1 cellular context compared by ENCODE assay signal in the genomic region with DNA sequence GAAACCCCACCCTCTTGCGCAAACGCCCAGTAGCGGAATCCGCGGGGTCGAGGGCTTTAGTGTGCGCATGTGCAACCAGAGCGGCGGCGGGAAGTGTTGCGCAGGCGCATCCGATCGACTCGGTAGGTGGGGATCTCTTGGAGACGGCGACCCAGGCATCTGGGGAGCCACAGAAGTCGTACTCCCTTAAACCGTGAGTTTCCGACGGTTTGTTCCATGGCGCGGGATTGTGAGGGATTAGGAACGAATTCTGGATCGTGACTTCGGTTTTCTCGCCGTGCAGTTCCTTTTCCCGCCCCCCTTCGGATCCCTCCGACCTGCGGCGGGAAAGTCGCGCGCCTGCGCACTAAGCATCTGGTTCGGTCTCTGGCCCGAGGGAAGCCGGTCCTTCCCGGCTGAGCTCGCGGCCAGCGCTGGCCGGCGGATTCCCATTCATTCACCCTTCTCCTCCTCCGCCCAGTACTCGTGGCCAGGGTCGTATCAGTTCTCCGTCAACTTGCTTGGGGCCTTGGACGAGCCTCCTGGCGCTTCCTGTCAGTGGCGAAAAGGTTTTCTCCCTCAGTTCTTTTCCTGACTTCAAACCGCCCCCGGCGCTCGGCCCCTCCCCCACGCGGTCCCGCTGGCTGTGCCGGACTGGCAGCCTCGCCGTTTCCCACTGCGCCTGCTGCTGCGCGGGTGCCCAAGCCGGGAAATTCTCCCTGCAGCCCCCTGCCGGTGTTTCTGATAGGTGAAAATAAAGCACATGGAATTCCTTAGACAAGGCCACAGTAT.
TF ChIP-seq lines count a peak whose summit lies in the region.

A gene (plus strand): TSS at position 96 of the 771 bp plus-strand sequence. CDS start 866 bp downstream, outside the sequence.

TF ChIP-seq in SK-N-SH, 30 proteins besides CTCF, POLR2A, EP300 and RAD21 (continued from another document):
- TF ChIP-seq, protein P1, sequence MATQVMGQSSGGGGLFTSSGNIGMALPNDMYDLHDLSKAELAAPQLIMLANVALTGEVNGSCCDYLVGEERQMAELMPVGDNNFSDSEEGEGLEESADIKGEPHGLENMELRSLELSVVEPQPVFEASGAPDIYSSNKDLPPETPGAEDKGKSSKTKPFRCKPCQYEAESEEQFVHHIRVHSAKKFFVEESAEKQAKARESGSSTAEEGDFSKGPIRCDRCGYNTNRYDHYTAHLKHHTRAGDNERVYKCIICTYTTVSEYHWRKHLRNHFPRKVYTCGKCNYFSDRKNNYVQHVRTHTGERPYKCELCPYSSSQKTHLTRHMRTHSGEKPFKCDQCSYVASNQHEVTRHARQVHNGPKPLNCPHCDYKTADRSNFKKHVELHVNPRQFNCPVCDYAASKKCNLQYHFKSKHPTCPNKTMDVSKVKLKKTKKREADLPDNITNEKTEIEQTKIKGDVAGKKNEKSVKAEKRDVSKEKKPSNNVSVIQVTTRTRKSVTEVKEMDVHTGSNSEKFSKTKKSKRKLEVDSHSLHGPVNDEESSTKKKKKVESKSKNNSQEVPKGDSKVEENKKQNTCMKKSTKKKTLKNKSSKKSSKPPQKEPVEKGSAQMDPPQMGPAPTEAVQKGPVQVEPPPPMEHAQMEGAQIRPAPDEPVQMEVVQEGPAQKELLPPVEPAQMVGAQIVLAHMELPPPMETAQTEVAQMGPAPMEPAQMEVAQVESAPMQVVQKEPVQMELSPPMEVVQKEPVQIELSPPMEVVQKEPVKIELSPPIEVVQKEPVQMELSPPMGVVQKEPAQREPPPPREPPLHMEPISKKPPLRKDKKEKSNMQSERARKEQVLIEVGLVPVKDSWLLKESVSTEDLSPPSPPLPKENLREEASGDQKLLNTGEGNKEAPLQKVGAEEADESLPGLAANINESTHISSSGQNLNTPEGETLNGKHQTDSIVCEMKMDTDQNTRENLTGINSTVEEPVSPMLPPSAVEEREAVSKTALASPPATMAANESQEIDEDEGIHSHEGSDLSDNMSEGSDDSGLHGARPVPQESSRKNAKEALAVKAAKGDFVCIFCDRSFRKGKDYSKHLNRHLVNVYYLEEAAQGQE (IDR thresholded peaks at IDR 0.05; ENCODE audit: low read depth, low read length) = 0 out of 2 replicates have a peak, but pooled peaks have one; percentile 41
- TF ChIP-seq MEF2A (IDR thresholded peaks at IDR 0.05; ENCODE audit: borderline replicate concordance, low read depth) = no peak
- TF ChIP-seq TAF1 (IDR thresholded peaks at IDR 0.05; ENCODE audit: borderline replicate concordance, low read depth, low read length) = peak; percentile 15; the same call in 1 of the 2 replicates
- TF ChIP-seq TCF12 (IDR thresholded peaks at IDR 0.05) = peak; percentile 32; the same call in 1 of the 2 replicates
- no peak for TF ChIP-seq GABPA (IDR thresholded peaks at IDR 0.05; ENCODE audit: low read depth)
- 0 out of 2 replicates have a peak, but pooled peaks have one; percentile 47 for TF ChIP-seq YY1 (IDR thresholded peaks at IDR 0.05; ENCODE audit: low read depth)
- TF ChIP-seq, protein P2, sequence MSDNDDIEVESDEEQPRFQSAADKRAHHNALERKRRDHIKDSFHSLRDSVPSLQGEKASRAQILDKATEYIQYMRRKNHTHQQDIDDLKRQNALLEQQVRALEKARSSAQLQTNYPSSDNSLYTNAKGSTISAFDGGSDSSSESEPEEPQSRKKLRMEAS (IDR thresholded peaks at IDR 0.05; ENCODE audit: low read depth) = peak; percentile 87
- peak; percentile 41 for TF ChIP-seq SMC3 (IDR thresholded peaks at IDR 0.05; ENCODE audit: low read depth, low read length)
- TF ChIP-seq, protein P3, sequence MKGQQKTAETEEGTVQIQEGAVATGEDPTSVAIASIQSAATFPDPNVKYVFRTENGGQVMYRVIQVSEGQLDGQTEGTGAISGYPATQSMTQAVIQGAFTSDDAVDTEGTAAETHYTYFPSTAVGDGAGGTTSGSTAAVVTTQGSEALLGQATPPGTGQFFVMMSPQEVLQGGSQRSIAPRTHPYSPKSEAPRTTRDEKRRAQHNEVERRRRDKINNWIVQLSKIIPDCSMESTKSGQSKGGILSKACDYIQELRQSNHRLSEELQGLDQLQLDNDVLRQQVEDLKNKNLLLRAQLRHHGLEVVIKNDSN (IDR thresholded peaks at IDR 0.05; ENCODE audit: borderline replicate concordance, low read depth) = no peak
- TF ChIP-seq NRF1 (IDR thresholded peaks at IDR 0.05; ENCODE audit: low read depth, low read length) = peak; percentile 96
- TF ChIP-seq, protein P4, sequence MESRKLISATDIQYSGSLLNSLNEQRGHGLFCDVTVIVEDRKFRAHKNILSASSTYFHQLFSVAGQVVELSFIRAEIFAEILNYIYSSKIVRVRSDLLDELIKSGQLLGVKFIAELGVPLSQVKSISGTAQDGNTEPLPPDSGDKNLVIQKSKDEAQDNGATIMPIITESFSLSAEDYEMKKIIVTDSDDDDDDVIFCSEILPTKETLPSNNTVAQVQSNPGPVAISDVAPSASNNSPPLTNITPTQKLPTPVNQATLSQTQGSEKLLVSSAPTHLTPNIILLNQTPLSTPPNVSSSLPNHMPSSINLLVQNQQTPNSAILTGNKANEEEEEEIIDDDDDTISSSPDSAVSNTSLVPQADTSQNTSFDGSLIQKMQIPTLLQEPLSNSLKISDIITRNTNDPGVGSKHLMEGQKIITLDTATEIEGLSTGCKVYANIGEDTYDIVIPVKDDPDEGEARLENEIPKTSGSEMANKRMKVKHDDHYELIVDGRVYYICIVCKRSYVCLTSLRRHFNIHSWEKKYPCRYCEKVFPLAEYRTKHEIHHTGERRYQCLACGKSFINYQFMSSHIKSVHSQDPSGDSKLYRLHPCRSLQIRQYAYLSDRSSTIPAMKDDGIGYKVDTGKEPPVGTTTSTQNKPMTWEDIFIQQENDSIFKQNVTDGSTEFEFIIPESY (IDR thresholded peaks at IDR 0.05; ENCODE audit: borderline replicate concordance, low read depth) = peak; percentile 7; the same call in 1 of the 2 replicates
- no peak; the same call in 1 of the 2 replicates for TF ChIP-seq POLR2AphosphoS5 (IDR thresholded peaks at IDR 0.05; ENCODE audit: low read depth, low read length)
- TF ChIP-seq EZH2phosphoT487 (IDR thresholded peaks at IDR 0.05; ENCODE audit: borderline replicate concordance, low read depth) = no peak
- TF ChIP-seq MXI1 (IDR thresholded peaks at IDR 0.05; ENCODE audit: low read depth, low read length) = peak; percentile 92
- TF ChIP-seq, protein P5, sequence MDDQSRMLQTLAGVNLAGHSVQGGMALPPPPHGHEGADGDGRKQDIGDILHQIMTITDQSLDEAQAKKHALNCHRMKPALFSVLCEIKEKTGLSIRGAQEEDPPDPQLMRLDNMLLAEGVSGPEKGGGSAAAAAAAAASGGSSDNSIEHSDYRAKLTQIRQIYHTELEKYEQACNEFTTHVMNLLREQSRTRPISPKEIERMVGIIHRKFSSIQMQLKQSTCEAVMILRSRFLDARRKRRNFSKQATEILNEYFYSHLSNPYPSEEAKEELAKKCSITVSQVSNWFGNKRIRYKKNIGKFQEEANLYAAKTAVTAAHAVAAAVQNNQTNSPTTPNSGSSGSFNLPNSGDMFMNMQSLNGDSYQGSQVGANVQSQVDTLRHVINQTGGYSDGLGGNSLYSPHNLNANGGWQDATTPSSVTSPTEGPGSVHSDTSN (IDR thresholded peaks at IDR 0.05) = 0 out of 2 replicates have a peak, but pooled peaks have one; percentile 3
- no peak for TF ChIP-seq RFX5 (IDR thresholded peaks at IDR 0.05; ENCODE audit: low read length)
- peak; percentile 71 for TF ChIP-seq SIN3A (IDR thresholded peaks at IDR 0.05; ENCODE audit: borderline replicate concordance, low read depth, low read length)
- TF ChIP-seq RXRA (IDR thresholded peaks at IDR 0.05; ENCODE audit: borderline replicate concordance, low read depth) = no peak
- TF ChIP-seq CHD2 (IDR thresholded peaks at IDR 0.05; ENCODE audit: low read length, partially characterized antibody) = peak; percentile 58
- TF ChIP-seq FOXM1 (IDR thresholded peaks at IDR 0.05; ENCODE audit: low read depth) = 0 out of 2 replicates have a peak, but pooled peaks have one; percentile 38
- 0 out of 2 replicates have a peak, but pooled peaks have one; percentile 9 for TF ChIP-seq TEAD4 (IDR thresholded peaks at IDR 0.05; ENCODE audit: borderline replicate concordance, insufficient read depth)
- TF ChIP-seq RCOR1 (IDR thresholded peaks at IDR 0.05; ENCODE audit: low read length) = 0 out of 2 replicates have a peak, but pooled peaks have one; percentile 18
- peak; percentile 41; the same call in 1 of the 2 replicates for TF ChIP-seq ELF1 (IDR thresholded peaks at IDR 0.05)
- no peak for TF ChIP-seq JUND (IDR thresholded peaks at IDR 0.05)
- TF ChIP-seq NFIC (IDR thresholded peaks at IDR 0.05; ENCODE audit: borderline replicate concordance) = no peak
- TF ChIP-seq, protein P6, sequence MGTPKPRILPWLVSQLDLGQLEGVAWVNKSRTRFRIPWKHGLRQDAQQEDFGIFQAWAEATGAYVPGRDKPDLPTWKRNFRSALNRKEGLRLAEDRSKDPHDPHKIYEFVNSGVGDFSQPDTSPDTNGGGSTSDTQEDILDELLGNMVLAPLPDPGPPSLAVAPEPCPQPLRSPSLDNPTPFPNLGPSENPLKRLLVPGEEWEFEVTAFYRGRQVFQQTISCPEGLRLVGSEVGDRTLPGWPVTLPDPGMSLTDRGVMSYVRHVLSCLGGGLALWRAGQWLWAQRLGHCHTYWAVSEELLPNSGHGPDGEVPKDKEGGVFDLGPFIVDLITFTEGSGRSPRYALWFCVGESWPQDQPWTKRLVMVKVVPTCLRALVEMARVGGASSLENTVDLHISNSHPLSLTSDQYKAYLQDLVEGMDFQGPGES (IDR thresholded peaks at IDR 0.05; ENCODE audit: low read depth, low read length) = no peak
TF ChIP-seq in SK-N-SH: peak in this region for 16.
